ENCODE assay signal across 8 cellular contexts in the genomic region with DNA sequence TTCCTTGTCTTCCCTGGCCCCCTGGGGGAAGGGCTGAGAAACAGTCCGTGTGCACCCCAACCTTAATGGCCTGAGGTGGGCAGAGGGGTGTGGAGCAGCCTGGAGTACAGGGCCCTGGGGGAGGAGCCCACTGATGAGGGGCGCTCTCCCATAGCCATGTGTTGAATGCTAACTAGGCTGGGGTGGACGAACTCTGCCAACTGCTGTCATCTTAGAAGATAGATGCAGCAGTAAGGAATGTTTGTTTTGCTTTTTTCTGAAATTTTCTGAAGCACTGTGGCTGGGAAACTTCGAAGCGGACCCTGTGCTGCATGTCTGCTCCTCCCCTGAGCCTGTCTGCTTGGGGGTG. TPM values are rescaled to one million over a fixed set of nuclear protein-coding genes. Genes with fewer than 3 reads are reported as not detected.
DNase-seq lines count a peak whose midpoint lies in the region; ATAC-seq and TF ChIP-seq lines count a peak whose summit lies in the region.

No MANE protein-coding gene starts in this region.

- H3K36me3 Mint-ChIP-seq in T-helper 2 cell treated with Interferon-gamma antibody and Interleukin-4, amounts not matched to agents 5 μg/mL and 100 μg/mL, for 36 hours (ENCODE audit: low read depth), result peaks cover 60% of the 10 kb centered on the region

- no peaks in the 10 kb centered on the region for H3K9me3 ChIP-seq in lung (ENCODE audit: control insufficient read depth in 2 of 2, insufficient read depth in 1 of 2, low read length in 1 of 2)
- H3K9me3 ChIP-seq in tibial nerve, result no peaks in the 10 kb centered on the region

- H3K27me3 Mint-ChIP-seq in T-helper 2 cell treated with Interferon-gamma antibody and Interleukin-4, amounts not matched to agents 5 μg/mL and 100 μg/mL, for 36 hours (ENCODE audit: low read depth), result no peaks in the 10 kb centered on the region
- H3K27me3 Mint-ChIP-seq in stimulated activated naive CD8-positive, alpha-beta T cell treated with anti-CD3 and anti-CD28 coated beads, Interleukin-15, amount 100 ng/mL, for 72 hours, result no peaks in the 10 kb centered on the region

- H3K27ac ChIP-seq in brain microvascular endothelial cell (peak overlapping the region; percentile 16), lung (ENCODE audit: low read depth in 1 of 2, low read length in 1 of 2) (peak overlapping the region; percentile 17 to 66), tibial nerve (peak overlapping the region in 3 of 4 donors; percentile 41 to 77 (median 55))

- no peak for TF ChIP-seq EP300 in tibial nerve (IDR thresholded peaks at IDR 0.05)

- no peaks in the 10 kb centered on the region for H3K9me3 Mint-ChIP-seq in T-helper 2 cell treated with Interferon-gamma antibody and Interleukin-4, amounts not matched to agents 5 μg/mL and 100 μg/mL, for 36 hours
- H3K9me3 Mint-ChIP-seq in stimulated activated naive CD8-positive, alpha-beta T cell treated with anti-CD3 and anti-CD28 coated beads, Interleukin-15, amount 100 ng/mL, for 72 hours, result no peaks in the 10 kb centered on the region

- H3K4me1 Mint-ChIP-seq in T-helper 2 cell treated with Interferon-gamma antibody and Interleukin-4, amounts not matched to agents 5 μg/mL and 100 μg/mL, for 36 hours (ENCODE audit: low read depth), result peaks cover 56% of the 10 kb centered on the region
- peaks cover 69% of the 10 kb centered on the region for H3K4me1 Mint-ChIP-seq in stimulated activated naive CD8-positive, alpha-beta T cell treated with anti-CD3 and anti-CD28 coated beads, Interleukin-15, amount 100 ng/mL, for 72 hours

- TF ChIP-seq CTCF in brain microvascular endothelial cell (IDR thresholded peaks at IDR 0.05; ENCODE audit: low read depth, low read length, missing control alignments), result no peak
- TF ChIP-seq CTCF in lung (IDR thresholded peaks at IDR 0.05; ENCODE audit: control extremely low read depth, extremely low read depth), result no peak
- TF ChIP-seq CTCF in tibial nerve (IDR thresholded peaks at IDR 0.05), result no peak

- H3K27me3 ChIP-seq in brain microvascular endothelial cell (replicated peaks) (no peaks in the 10 kb centered on the region), lung (ENCODE audit: control insufficient read depth, insufficient read depth) (no peaks in the 10 kb centered on the region), tibial nerve (no peaks in the 10 kb centered on the region)

- H3K36me3 ChIP-seq in brain microvascular endothelial cell (replicated peaks), result peaks cover 18% of the 10 kb centered on the region
- peaks cover 3 to 25% of the 10 kb centered on the region in 2 donors for H3K36me3 ChIP-seq in lung (ENCODE audit: control insufficient read depth in 2 of 2, insufficient read depth in 2 of 2, low read length in 2 of 2)
- peaks cover 0 to 57% (median 17%) of the 10 kb centered on the region in 3 donors for H3K36me3 ChIP-seq in tibial nerve

- no peak overlapping the region for H3K4me3 ChIP-seq in brain microvascular endothelial cell (ENCODE audit: low read depth, low read length)
- no peak overlapping the region for H3K4me3 ChIP-seq in lung
- H3K4me3 ChIP-seq in tibial nerve, result no peak overlapping the region

- 37 to 50% methylated on average over 5 of the region's 5 CpGs for WGBS in lung, 2 donors
- WGBS in tibial nerve, 2 donors, result 26 to 39% methylated on average over 5 of the region's 5 CpGs

- in situ Hi-C loops in brain microvascular endothelial cell (cut with HindIII; ENCODE audit: low pct_ligation_motif_present, low sequenced_read_pairs), result no loop called here

- no peak for ATAC-seq in lung (ENCODE audit: insufficient read depth, low FRiP score)
- no peak for ATAC-seq in stimulated activated naive CD8-positive, alpha-beta T cell treated with anti-CD3 and anti-CD28 coated beads, Interleukin-15, amount 100 ng/mL, for 72 hours

- peak overlapping the region; percentile 88 for H3K27ac Mint-ChIP-seq in T-helper 2 cell treated with Interferon-gamma antibody and Interleukin-4, amounts not matched to agents 5 μg/mL and 100 μg/mL, for 36 hours
- H3K27ac Mint-ChIP-seq in stimulated activated naive CD8-positive, alpha-beta T cell treated with anti-CD3 and anti-CD28 coated beads, Interleukin-15, amount 100 ng/mL, for 72 hours, result peak overlapping the region in 1 of 2 donors; percentile 88

- no peak for DNase-seq in T-helper 2 cell treated with Interferon-gamma antibody and Interleukin-4, amounts not matched to agents 5 μg/mL and 100 μg/mL, for 36 hours (ENCODE audit: low spot score)
- DNase-seq in T-helper 2 cell (no peak), brain microvascular endothelial cell (no peak), lung (ENCODE audit: low spot score) (no peak), tibial nerve (ENCODE audit: low spot score in 2 of 2) (no peak), NCI-H510A treated with DMSO at 0.1 percent for 48 hours (lab: John Stamatoyannopoulos, UW) (no peak), SHP77 treated with DMSO at 0.1 percent for 48 hours (lab: John Stamatoyannopoulos, UW) (no peak)
- DNase-seq in stimulated activated naive CD8-positive, alpha-beta T cell treated with anti-CD3 and anti-CD28 coated beads, Interleukin-15, amount 100 ng/mL, for 72 hours, result no peak

- TF ChIP-seq POLR2A in tibial nerve (IDR thresholded peaks at IDR 0.05), result no peak

- no peak overlapping the region for H3K4me3 Mint-ChIP-seq in T-helper 2 cell treated with Interferon-gamma antibody and Interleukin-4, amounts not matched to agents 5 μg/mL and 100 μg/mL, for 36 hours
- no peak overlapping the region for H3K4me3 Mint-ChIP-seq in stimulated activated naive CD8-positive, alpha-beta T cell treated with anti-CD3 and anti-CD28 coated beads, Interleukin-15, amount 100 ng/mL, for 72 hours

- H3K4me1 ChIP-seq in lung (ENCODE audit: control insufficient read depth in 2 of 2, insufficient read depth in 2 of 2, low read length in 2 of 2), result peaks cover 30 to 41% of the 10 kb centered on the region in 2 donors
- H3K4me1 ChIP-seq in tibial nerve, result peaks cover 0 to 59% (median 40%) of the 10 kb centered on the region in 4 donors

RNA-seq across cellular contexts. Expression of a gene that starts 54.8 kb away (rescaled TPM):
- total RNA-seq in lung, result 100 to 1,000 TPM; 224 to 419 TPM
- polyA plus RNA-seq in lung, result 100 to 1,000 TPM; 239 to 334 TPM
- total RNA-seq in tibial nerve, result 100 to 1,000 TPM; 308 to 470 (median 361) TPM
